Comparison of ENCODE assay signal across 21 cellular contexts in genomic region chr16:79869304-79870015, GRCh38.
"Had no signal": no experiment of that assay in that cellular context is flagged by ENCODE, and none has a peak within 500 bp of the region (broad histone marks: within the 10 kb centered on the region; RNA-seq: fewer than 3 reads in every experiment).

No MANE protein-coding gene starts in this region.

- H3K9me3 ChIP-seq: Peyer's patch, SJCRH30 had no signal

- H3K27me3 ChIP-seq: Peyer's patch, SJCRH30 had no signal

- DNase-seq: KBM-7, NCI-H1092, NCI-H1105 treated with DMSO at 0.1 percent for 48 hours, NCI-H1417 treated with DMSO at 0.1 percent for 48 hours, NCI-H146, NCI-H1694 treated with DMSO at 0.1 percent for 48 hours, NCI-H1930, NCI-H2081, NCI-H2107, NCI-H226, NCI-H446, NCI-H510A, NCI-H524 treated with DMSO at 0.1 percent for 48 hours, NCI-H69, NCI-H774, PC-9, Peyer's patch, SHP77 treated with DMSO at 0.1 percent for 48 hours, SJCRH30 had no signal

- H3K36me3 ChIP-seq: Peyer's patch, SJCRH30 had no signal

- H3K4me3 ChIP-seq: PC-9, Peyer's patch, SJCRH30, SK-N-MC had no signal

- H3K4me1 ChIP-seq: SJCRH30 had no signal

- H3K27ac ChIP-seq: HL-60, PC-9, Peyer's patch, SJCRH30, SK-N-MC had no signal
